18 cellular contexts compared by ENCODE assay signal in the genomic region with DNA sequence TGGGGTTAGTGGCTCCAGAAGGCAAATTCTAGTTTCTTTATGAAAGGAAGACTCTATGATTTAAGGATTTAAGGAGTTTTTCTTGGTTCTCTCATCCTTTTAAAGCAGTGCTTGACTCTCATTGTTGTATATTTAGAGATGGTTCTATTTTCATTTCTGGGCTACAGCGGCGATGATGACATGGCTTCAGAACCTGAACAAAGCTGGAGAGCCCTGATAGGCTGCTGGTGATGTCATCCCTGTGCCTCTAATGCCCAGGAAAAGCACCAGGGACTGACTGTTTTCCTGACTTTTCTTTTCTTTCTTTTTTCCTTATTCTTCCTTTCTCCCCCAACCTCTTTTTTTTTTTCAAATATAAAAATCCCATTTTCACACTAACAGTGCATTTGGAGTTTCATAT.
DNase-seq lines count a peak whose midpoint lies in the region; ATAC-seq and FAIRE-seq lines count a peak whose summit lies in the region.
"Had no signal": no experiment of that assay in that cellular context is flagged by ENCODE, and none has a peak within 500 bp of the region (broad histone marks: within the 10 kb centered on the region; RNA-seq: fewer than 3 reads in every experiment).

No MANE protein-coding gene starts in this region.

- H3K4me1 ChIP-seq in SJCRH30, result no peaks in the 10 kb centered on the region
- H3K4me1 ChIP-seq: BLaER1, gastroesophageal sphincter had no signal

- H3K4me3 ChIP-seq in SJCRH30, result no peak overlapping the region
- H3K4me3 ChIP-seq: BLaER1, gastroesophageal sphincter, HAP-1 had no signal

- no peaks in the 10 kb centered on the region for H3K27me3 ChIP-seq in SJCRH30
- H3K27me3 ChIP-seq: BLaER1, gastroesophageal sphincter had no signal

- DNase-seq in EH (ENCODE audit: low read depth) (peak; percentile 0), NCI-H1436 (lab: John Stamatoyannopoulos, UW) (peak; percentile 76), SJCRH30 (peak; percentile 3 to 18), germinal center (ENCODE audit: low spot score) (no peak), NOMO-1 treated with DMSO at 0.1 percent for 48 hours (lab: John Stamatoyannopoulos, UW; ENCODE audit: unreplicated experiment) (no peak), amniotic stem cell (lab: John Stamatoyannopoulos, UW) (no peak)
- DNase-seq: activated CD4-positive, alpha-beta memory T cell treated with anti-CD3 and anti-CD28 coated beads, Interleukin-2, amount 10 ng/mL, durations not matched to agents 7 days and 5 days; activated gamma-delta T cell treated with Interleukin-2 at 50 U/mL for 16 hours; left colon; naive B cell; NCI-H526; stimulated activated naive CD4-positive, alpha-beta T cell treated with Interleukin-2 at 50 U/mL for 16 hours had no signal

- no peak for ATAC-seq in HG03457 (IDR thresholded peaks at IDR 0.05; ENCODE audit: unreplicated experiment)
- ATAC-seq: gastroesophageal sphincter, left colon had no signal

- no peaks in the 10 kb centered on the region for H3K36me3 ChIP-seq in SJCRH30
- H3K36me3 ChIP-seq: BLaER1, gastroesophageal sphincter, HAP-1 had no signal

- H3K9me3 ChIP-seq in SJCRH30 (replicated peaks), result no peaks in the 10 kb centered on the region
- H3K9me3 ChIP-seq: BLaER1, gastroesophageal sphincter, HAP-1 had no signal

- peak; percentile 61 for FAIRE-seq in islet of Langerhans (lab: Jason Lieb, UNC)
- FAIRE-seq: G401.6 had no signal

- H3K27ac ChIP-seq in SJCRH30, result no peak overlapping the region
- H3K27ac ChIP-seq: BLaER1, gastroesophageal sphincter had no signal

Comparison
In these comparisons a context has a peak if more than half of its experiments do, and no peak if none do; other contexts are left out.
1. DNase-seq: peak in EH (single experiment), NCI-H1436 (single experiment) and SJCRH30 (2 of 2); none in germinal center (single experiment), NOMO-1 treated with DMSO at 0.1 percent for 48 hours (single experiment) and amniotic stem cell (single experiment).